In genomic region chrX:19810809-19811208, GRCh38 we compare ENCODE assay signal across 12 cellular contexts.
DNase-seq lines count a peak whose midpoint lies in the region; ATAC-seq and TF ChIP-seq lines count a peak whose summit lies in the region.
"Had no signal": no experiment of that assay in that cellular context is flagged by ENCODE, and none has a peak within 500 bp of the region (broad histone marks: within the 10 kb centered on the region; RNA-seq: fewer than 3 reads in every experiment).

No MANE protein-coding gene starts in this region.

- H3K4me1 ChIP-seq in KMS-11 (ENCODE audit: low read depth, poor library complexity, severe bottlenecking) (peaks cover 100% of the 10 kb centered on the region), right lobe of liver (no peaks in the 10 kb centered on the region)

- peaks cover 10% of the 10 kb centered on the region for H3K36me3 Mint-ChIP-seq in activated naive CD8-positive, alpha-beta T cell treated with anti-CD3 and anti-CD28 coated beads, Interleukin-2, amount 50 U/mL, for 24 hours (ENCODE audit: low read depth)
- H3K36me3 Mint-ChIP-seq in stimulated activated memory B cell treated with anti-CD40 and anti-IgM and Interleukin-4, amounts not matched to agents 10 μg/mL and 1 μg/mL and 100 μg/mL, for 72 hours: peaks cover 51% of the 10 kb centered on the region

- intact Hi-C loops in right lobe of liver (cut with DNase I) (no loop called here), dorsolateral prefrontal cortex (cut with DNase I) (no loop called here)

- peak; percentile 63 for ATAC-seq in activated naive CD8-positive, alpha-beta T cell treated with anti-CD3 and anti-CD28 coated beads, Interleukin-2, amount 50 U/mL, for 24 hours
- peak; percentile 42 to 71 (median 68) for ATAC-seq in right lobe of liver
- ATAC-seq in stimulated activated memory B cell treated with anti-CD40 and anti-IgM and Interleukin-4, amounts not matched to agents 10 μg/mL and 1 μg/mL and 100 μg/mL, for 72 hours: no peak

- H3K79me2 ChIP-seq in KMS-11 (ENCODE audit: insufficient read depth, low read depth): peaks cover 23% of the 10 kb centered on the region

- no peak for TF ChIP-seq POLR2A in right lobe of liver (IDR thresholded peaks at IDR 0.05)

- H3K27me3 ChIP-seq in KMS-11 (ENCODE audit: insufficient read depth, low read depth): no peaks in the 10 kb centered on the region
- H3K27me3 ChIP-seq in right lobe of liver: no peaks in the 10 kb centered on the region
- peaks cover 0 to 27% (median 0%) of the 10 kb centered on the region in 45 donors for H3K27me3 ChIP-seq in dorsolateral prefrontal cortex
- H3K27me3 ChIP-seq: cardiac muscle cell, heart right ventricle had no signal

- H3K27ac ChIP-seq in KMS-11 (peak overlapping the region; percentile 89), right lobe of liver (no peak overlapping the region), dorsolateral prefrontal cortex (peak overlapping the region in 3 of 59 donors; percentile 0 to 22 (median 18))
- H3K27ac ChIP-seq: cardiac muscle cell had no signal

- H3K4me1 Mint-ChIP-seq in activated naive CD8-positive, alpha-beta T cell treated with anti-CD3 and anti-CD28 coated beads, Interleukin-2, amount 50 U/mL, for 24 hours: peaks cover 71% of the 10 kb centered on the region
- H3K4me1 Mint-ChIP-seq in stimulated activated memory B cell treated with anti-CD40 and anti-IgM and Interleukin-4, amounts not matched to agents 10 μg/mL and 1 μg/mL and 100 μg/mL, for 72 hours: peaks cover 51% of the 10 kb centered on the region

- no peak overlapping the region for H2AFZ ChIP-seq in KMS-11 (ENCODE audit: low read depth)

- no peak overlapping the region for H3K4me3 Mint-ChIP-seq in activated naive CD8-positive, alpha-beta T cell treated with anti-CD3 and anti-CD28 coated beads, Interleukin-2, amount 50 U/mL, for 24 hours
- H3K4me3 Mint-ChIP-seq in stimulated activated memory B cell treated with anti-CD40 and anti-IgM and Interleukin-4, amounts not matched to agents 10 μg/mL and 1 μg/mL and 100 μg/mL, for 72 hours: no peak overlapping the region

- peak overlapping the region; percentile 64 for H3K27ac Mint-ChIP-seq in activated naive CD8-positive, alpha-beta T cell treated with anti-CD3 and anti-CD28 coated beads, Interleukin-2, amount 50 U/mL, for 24 hours
- H3K27ac Mint-ChIP-seq in stimulated activated memory B cell treated with anti-CD40 and anti-IgM and Interleukin-4, amounts not matched to agents 10 μg/mL and 1 μg/mL and 100 μg/mL, for 72 hours: no peak overlapping the region

- no peak overlapping the region for H3K4me3 ChIP-seq in KMS-11 (IDR thresholded peaks at IDR 0.05; ENCODE audit: insufficient read depth, low read depth, low read length)
- H3K4me3 ChIP-seq in right lobe of liver: no peak overlapping the region
- H3K4me3 ChIP-seq in dorsolateral prefrontal cortex: no peak overlapping the region
- H3K4me3 ChIP-seq: cardiac muscle cell, heart right ventricle had no signal

- peak overlapping the region; percentile 87 for H3K4me2 ChIP-seq in KMS-11

- H3K9ac ChIP-seq in KMS-11: peak overlapping the region; percentile 37; the same call in 1 of the 2 replicates

- no peaks in the 10 kb centered on the region for H3K9me3 ChIP-seq in right lobe of liver
- H3K9me3 ChIP-seq: heart right ventricle had no signal

- H4K20me1 ChIP-seq in KMS-11 (ENCODE audit: insufficient read depth): no peaks in the 10 kb centered on the region

- H3K27me3 Mint-ChIP-seq in activated naive CD8-positive, alpha-beta T cell treated with anti-CD3 and anti-CD28 coated beads, Interleukin-2, amount 50 U/mL, for 24 hours: no peaks in the 10 kb centered on the region
- no peaks in the 10 kb centered on the region for H3K27me3 Mint-ChIP-seq in stimulated activated memory B cell treated with anti-CD40 and anti-IgM and Interleukin-4, amounts not matched to agents 10 μg/mL and 1 μg/mL and 100 μg/mL, for 72 hours

- DNase-seq in AML-193 (lab: John Stamatoyannopoulos, UW) (peak; percentile 57 to 78), right lobe of liver (no peak), superior temporal gyrus (ENCODE audit: extremely low spot score) (no peak), dorsolateral prefrontal cortex (no peak)
- DNase-seq in activated naive CD8-positive, alpha-beta T cell treated with anti-CD3 and anti-CD28 coated beads, Interleukin-2, amount 50 U/mL, for 24 hours: no peak
- no peak for DNase-seq in stimulated activated CD4-positive, alpha-beta T cell treated with anti-CD3 and anti-CD28 coated beads, Interleukin-4, amount 100 ng/mL, for 24 hours
- DNase-seq: heart right ventricle; NCI-H2227 treated with DMSO at 0.1 percent for 48 hours; stimulated activated CD4-positive, alpha-beta T cell treated with anti-CD3 and anti-CD28 coated beads, Interleukin-12 subunit alpha, Interleukin-12 subunit beta, amount 100 ng/mL, for 4 hours had no signal

- 54% methylated on average over 5 of the region's 5 CpGs for WGBS in right lobe of liver (ENCODE audit: insufficient coverage, low coverage, low lambda C conversion rate, missing lambda C conversion rate)

- H3K36me3 ChIP-seq in KMS-11 (ENCODE audit: insufficient read depth) (no peaks in the 10 kb centered on the region), right lobe of liver (no peaks in the 10 kb centered on the region)
- H3K36me3 ChIP-seq: cardiac muscle cell, heart right ventricle had no signal

- TF ChIP-seq CTCF in KMS-11 (conservative IDR thresholded peaks at IDR 0.05; ENCODE audit: low read depth, low read length) (no peak), right lobe of liver (IDR thresholded peaks at IDR 0.05) (no peak), dorsolateral prefrontal cortex (IDR thresholded peaks at IDR 0.05 in 54 of 56, conservative IDR thresholded peaks at IDR 0.05 in 2 of 56; ENCODE audit: low read depth in 1 of 56, partially characterized antibody in 56 of 56) (no peak)

- H3K9me3 Mint-ChIP-seq in activated naive CD8-positive, alpha-beta T cell treated with anti-CD3 and anti-CD28 coated beads, Interleukin-2, amount 50 U/mL, for 24 hours: no peaks in the 10 kb centered on the region
- H3K9me3 Mint-ChIP-seq in stimulated activated memory B cell treated with anti-CD40 and anti-IgM and Interleukin-4, amounts not matched to agents 10 μg/mL and 1 μg/mL and 100 μg/mL, for 72 hours: no peaks in the 10 kb centered on the region

Comparison
In these comparisons a context has a peak if more than half of its experiments do, and no peak if none do; other contexts are left out.
1. DNase-seq: peak in AML-193 (2 of 2); none in activated naive CD8-positive, alpha-beta T cell treated with anti-CD3 and anti-CD28 coated beads, Interleukin-2, amount 50 U/mL, for 24 hours (single experiment), right lobe of liver (0 of 3), superior temporal gyrus (single experiment), stimulated activated CD4-positive, alpha-beta T cell treated with anti-CD3 and anti-CD28 coated beads, Interleukin-4, amount 100 ng/mL, for 24 hours (single experiment) and dorsolateral prefrontal cortex (0 of 10).